Comparison of ENCODE assay signal across 17 cellular contexts in the genomic region with DNA sequence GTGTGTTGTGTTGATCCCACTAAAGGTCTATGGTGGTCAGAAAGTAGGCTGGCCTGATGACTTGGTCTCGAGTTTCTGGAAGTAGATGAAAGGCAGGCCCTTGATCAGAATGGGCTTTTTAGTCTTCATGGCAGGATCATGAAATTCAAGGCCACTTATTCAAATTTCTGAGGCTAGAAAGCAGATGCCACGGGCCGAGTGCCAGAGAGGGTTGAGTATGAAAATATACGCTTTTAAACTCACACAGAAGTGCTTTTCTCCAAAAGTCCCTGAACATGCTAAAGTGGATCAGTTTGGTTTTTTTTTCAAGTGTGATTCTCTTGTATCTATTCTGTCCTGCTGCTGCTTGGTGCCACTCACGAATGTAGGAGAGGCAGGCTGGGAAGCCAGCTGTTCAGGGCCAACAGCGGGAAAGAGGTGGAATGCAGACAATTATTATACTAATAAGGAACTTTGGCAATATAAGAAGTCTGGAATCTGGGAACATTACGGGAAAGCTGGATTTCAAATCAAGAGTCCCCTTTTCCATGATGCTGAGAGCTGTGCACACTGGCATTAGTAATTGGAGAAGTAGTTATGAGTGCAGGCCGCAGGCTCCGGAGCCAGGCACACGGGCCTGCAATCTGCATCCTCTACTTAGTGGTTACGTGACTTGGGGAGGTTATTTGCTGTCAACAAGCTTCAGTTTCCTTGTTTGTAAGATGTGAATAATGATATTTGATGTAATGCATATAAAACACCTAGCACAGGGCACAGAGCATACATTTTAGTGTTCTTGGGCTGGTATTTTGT.
"Had no signal": no experiment of that assay in that cellular context is flagged by ENCODE, and none has a peak within 500 bp of the region (broad histone marks: within the 10 kb centered on the region; RNA-seq: fewer than 3 reads in every experiment).

No MANE protein-coding gene starts in this region.

- H3K27ac ChIP-seq: ascending aorta, breast epithelium, coronary artery had no signal

- H3K36me3 ChIP-seq: ascending aorta, breast epithelium had no signal

- H3K4me1 ChIP-seq: ascending aorta, breast epithelium had no signal

- H3K27me3 ChIP-seq: ascending aorta, breast epithelium had no signal

- ATAC-seq: activated CD4-positive, CD25-positive, alpha-beta regulatory T cell treated with anti-CD3 and anti-CD28 coated beads, Interleukin-2, amount 50 U/mL, for 24 hours; activated T-cell treated with anti-CD3 and anti-CD28 coated beads, Interleukin-2, amount 50 U/mL, for 72 hours; naive thymus-derived CD4-positive, alpha-beta T cell had no signal

- H3K4me3 ChIP-seq: ascending aorta, breast epithelium, coronary artery had no signal

- DNase-seq: activated CD4-positive, alpha-beta T cell treated with anti-CD3 and anti-CD28 coated beads, Interleukin-2, amount 50 U/mL, for 1 hour; activated CD8-positive, alpha-beta memory T cell treated with anti-CD3 and anti-CD28 coated beads for 24 hours; activated effector memory CD4-positive, alpha-beta T cell treated with anti-CD3 and anti-CD28 coated beads, Interleukin-2, amount 50 U/mL, for 16 hours; activated naive CD4-positive, alpha-beta T cell treated with anti-CD3 and anti-CD28 coated beads, Interleukin-2, amount 50 U/mL, for 16 hours; activated T-cell treated with anti-CD3 and anti-CD28 coated beads, Interleukin-2, amount 50 U/mL, for 72 hours; erythroblast; mesendoderm; naive thymus-derived CD4-positive, alpha-beta T cell; retina; stimulated activated CD4-positive, alpha-beta T cell treated with anti-CD3 and anti-CD28 coated beads, Interleukin-12 subunit alpha, Interleukin-12 subunit beta, amount 100 ng/mL, for 4 hours; stimulated activated CD4-positive, alpha-beta T cell treated with anti-CD3 and anti-CD28 coated beads, Interleukin-1b, Interleukin-23, amount 100 ng/mL, for 48 hours; stimulated activated CD8-positive, alpha-beta memory T cell treated with anti-CD3 and anti-CD28 coated beads, Interleukin-4, amount 100 ng/mL, for 48 hours; stimulated activated naive CD4-positive, alpha-beta T cell had no signal

- H3K9me3 ChIP-seq: ascending aorta, breast epithelium had no signal
